ENCODE assay signal across 8 cellular contexts in genomic region chr12:56687225-56688128, GRCh38. TPM values are rescaled to one million over a fixed set of nuclear protein-coding genes. Genes with fewer than 3 reads are reported as not detected.
A peak's percentile ranks its signal among the peaks of the same experiment; 100 is the strongest.
DNase-seq lines count a peak whose midpoint lies in the region; ATAC-seq and TF ChIP-seq lines count a peak whose summit lies in the region.

No MANE protein-coding gene starts in this region.

- peak overlapping the region; percentile 93 for H3K4me3 ChIP-seq in OCI-LY3 (ENCODE audit: low read length)
- peak overlapping the region; percentile 99 for H3K4me3 ChIP-seq in fibroblast of pulmonary artery (replicated peaks; ENCODE audit: low read depth, low read length)
- peak overlapping the region; percentile 77 for H3K4me3 ChIP-seq in neural cell (ENCODE audit: low read length)
- H3K4me3 ChIP-seq in thoracic aorta: peak overlapping the region; percentile 92

- H3K27me3 ChIP-seq in OCI-LY3 (ENCODE audit: low read depth, low read length) (no peaks in the 10 kb centered on the region), neural cell (ENCODE audit: insufficient read depth, low read depth, low read length) (no peaks in the 10 kb centered on the region), thoracic aorta (replicated peaks; ENCODE audit: insufficient read depth) (no peaks in the 10 kb centered on the region)

- TF ChIP-seq CTCF in OCI-LY3 (IDR thresholded peaks at IDR 0.05; ENCODE audit: low read depth, low read length) (no peak), fibroblast of pulmonary artery (IDR thresholded peaks at IDR 0.05; ENCODE audit: low read length, missing control alignments) (no peak), neural cell (IDR thresholded peaks at IDR 0.05; ENCODE audit: poor library complexity, severe bottlenecking) (peak; percentile 28), thoracic aorta (IDR thresholded peaks at IDR 0.05) (no peak)

- no peak for TF ChIP-seq RAD21 in neural cell (conservative IDR thresholded peaks at IDR 0.05)

- H3K9ac ChIP-seq in OCI-LY3 (ENCODE audit: low read length): peak overlapping the region; percentile 98
- H3K9ac ChIP-seq in neural cell (ENCODE audit: low read length): peak overlapping the region; percentile 93

- H3K27ac ChIP-seq in OCI-LY3 (ENCODE audit: low read length) (peak overlapping the region; percentile 98), neural cell (ENCODE audit: low read length) (peak overlapping the region; percentile 96), thoracic aorta (peak overlapping the region; percentile 95 to 100)

- H3K9me3 ChIP-seq in OCI-LY3 (ENCODE audit: insufficient read depth, low read length) (no peaks in the 10 kb centered on the region), neural cell (ENCODE audit: low read length) (no peaks in the 10 kb centered on the region), thoracic aorta (no peaks in the 10 kb centered on the region)

- DNase-seq in NCI-H1417 (lab: John Stamatoyannopoulos, UW): peak; percentile 78 to 86 (median 85)
- no peak for DNase-seq in NCI-H1417 treated with DMSO at 0.1 percent for 48 hours (lab: John Stamatoyannopoulos, UW)
- peak; percentile 41 to 47 for DNase-seq in activated T-helper 1 cell treated with anti-CD3 and anti-CD28 coated beads, Interleukin-2, amount 50 U/mL, for 16 hours (ENCODE audit: low read depth in 1 of 2, low spot score in 1 of 2)
- DNase-seq in fibroblast of pulmonary artery (ENCODE audit: low read depth): peak; percentile 29
- no peak for DNase-seq in thoracic aorta (ENCODE audit: low spot score)

- H4K20me1 ChIP-seq in OCI-LY3 (ENCODE audit: insufficient read depth, low read length): peaks cover 29% of the 10 kb centered on the region
- H4K20me1 ChIP-seq in neural cell (ENCODE audit: insufficient read depth): no peaks in the 10 kb centered on the region

- H3F3A ChIP-seq in neural cell (ENCODE audit: insufficient read depth, low read length, poor library complexity, severe bottlenecking): peaks cover 5% of the 10 kb centered on the region

- peak overlapping the region; percentile 81 for H3K4me2 ChIP-seq in OCI-LY3 (ENCODE audit: low read length)
- H3K4me2 ChIP-seq in neural cell (ENCODE audit: low read length): peak overlapping the region; percentile 83

- H2AFZ ChIP-seq in OCI-LY3 (ENCODE audit: low read depth, low read length) (no peak overlapping the region), neural cell (ENCODE audit: low read depth, low read length) (peak overlapping the region; percentile 68)

- ATAC-seq in HG03139 (IDR thresholded peaks at IDR 0.05; ENCODE audit: unreplicated experiment) (peak; percentile 27), thoracic aorta (ENCODE audit: insufficient number of reproducible peaks, low FRiP score, low read depth) (peak; percentile 29)

- TF ChIP-seq EP300 in neural cell (conservative IDR thresholded peaks at IDR 0.05; ENCODE audit: poor library complexity, severe bottlenecking): no peak

- no peaks in the 10 kb centered on the region for H3K9me2 ChIP-seq in neural cell (ENCODE audit: insufficient read depth, low read length)

- H3K4me1 ChIP-seq in OCI-LY3 (ENCODE audit: low read length) (peaks cover 14% of the 10 kb centered on the region), thoracic aorta (ENCODE audit: control insufficient read depth in 1 of 2, low read depth in 2 of 2) (peaks cover 15 to 42% of the 10 kb centered on the region in 2 donors)

- peaks cover 65% of the 10 kb centered on the region for H3K79me2 ChIP-seq in OCI-LY3 (ENCODE audit: low read length)
- H3K79me2 ChIP-seq in neural cell (replicated peaks; ENCODE audit: insufficient read depth, low read length): peaks cover 46% of the 10 kb centered on the region

- H3K36me3 ChIP-seq in OCI-LY3 (replicated peaks; ENCODE audit: low read depth, low read length) (peaks cover 25% of the 10 kb centered on the region), neural cell (ENCODE audit: insufficient read depth, low read length) (no peaks in the 10 kb centered on the region), thoracic aorta (no peaks in the 10 kb centered on the region)

TF ChIP-seq in neural cell, 6 proteins besides CTCF, POLR2A, EP300 and RAD21:
- TF ChIP-seq REST (IDR thresholded peaks at IDR 0.05; ENCODE audit: borderline replicate concordance): no peak
- TF ChIP-seq MXI1 (conservative IDR thresholded peaks at IDR 0.05; ENCODE audit: poor library complexity, severe bottlenecking): peak; percentile 89
- no peak for TF ChIP-seq EZH2 (IDR thresholded peaks at IDR 0.05; ENCODE audit: borderline replicate concordance, insufficient read depth, low read length, poor library complexity, severe bottlenecking)
- no peak for TF ChIP-seq TAF1 (IDR thresholded peaks at IDR 0.05; ENCODE audit: low read depth)
- peak; percentile 22 for TF ChIP-seq SMC3 (conservative IDR thresholded peaks at IDR 0.05; ENCODE audit: poor library complexity)
TF ChIP-seq in neural cell: peak in this region for 2.

RNA-seq across cellular contexts. Expression of gene PTGES3, which starts 0.6 kb away (rescaled TPM):
- polyA plus RNA-seq in neural cell: 104 and 109 TPM in 2 replicates
- polyA minus RNA-seq in neural cell: 71.8 and 86.8 TPM in 2 replicates
- 10 to 100 TPM; 70.4 to 97.6 TPM for total RNA-seq in thoracic aorta

RNA-seq across cellular contexts. Expression of gene NACA, which starts 37.6 kb away (rescaled TPM):
- 1,595 and 1,797 TPM in 2 replicates for polyA plus RNA-seq in neural cell
- polyA minus RNA-seq in neural cell: 606 and 785 TPM in 2 replicates
- total RNA-seq in thoracic aorta: 100 to 1,000 TPM; 509 to 657 TPM

RNA-seq across cellular contexts. Expression of gene ATP5F1B, which starts 41.7 kb away (rescaled TPM):
- 559 and 611 TPM in 2 replicates for polyA plus RNA-seq in neural cell
- 436 and 443 TPM in 2 replicates for polyA minus RNA-seq in neural cell
- 100 to 1,000 TPM; 198 to 226 TPM for total RNA-seq in thoracic aorta

RNA-seq across cellular contexts. Expression of gene BAZ2A, which starts 57.4 kb away (rescaled TPM):
- 11.6 and 13.8 TPM in 2 replicates for polyA plus RNA-seq in neural cell
- 24.1 and 38.2 TPM in 2 replicates for polyA minus RNA-seq in neural cell
- total RNA-seq in thoracic aorta: 100 to 1,000 TPM in 1 of 2 donors, 10 to 100 TPM in 1; 84.5 to 172 TPM

Comparison
In these comparisons a context has a peak if more than half of its experiments do, and no peak if none do; other contexts are left out.
1. DNase-seq: peak in NCI-H1417 (3 of 3), activated T-helper 1 cell treated with anti-CD3 and anti-CD28 coated beads, Interleukin-2, amount 50 U/mL, for 16 hours (2 of 2) and fibroblast of pulmonary artery (single experiment); none in NCI-H1417 treated with DMSO at 0.1 percent for 48 hours (single experiment) and thoracic aorta (single experiment).
2. Peak in every context shown above with its lines, with median percentiles within 50 percentile points of each other: H3K27ac ChIP-seq and H3K4me3 ChIP-seq.